ENCODE assay signal across 8 cellular contexts in genomic region chr1:37793773-37794371, GRCh38. TPM values are rescaled to one million over a fixed set of nuclear protein-coding genes. Genes with fewer than 3 reads are reported as not detected.
A peak's percentile ranks its signal among the peaks of the same experiment; 100 is the strongest.
DNase-seq lines count a peak whose midpoint lies in the region; ATAC-seq and TF ChIP-seq lines count a peak whose summit lies in the region.

Gene MANEAL, plus strand, starts transcription at chr1:37793847. Its CDS starts 336 bp downstream, at chr1:37794183.

- TF ChIP-seq CTCF in MM.1S (IDR thresholded peaks at IDR 0.05; ENCODE audit: low read length) = no peak

- H2AFZ ChIP-seq in MM.1S (ENCODE audit: low read length) = peak within 1 kb of the TSS; percentile 85

- no peaks in the 10 kb centered on the region for H4K20me1 ChIP-seq in MM.1S (ENCODE audit: insufficient read depth, low read length)

- peaks cover 17% of the 10 kb centered on the region for H3F3A ChIP-seq in MM.1S (ENCODE audit: insufficient read depth, low read length)

- H3K79me2 ChIP-seq in MM.1S (ENCODE audit: low read length) = peaks cover 27% of the 10 kb centered on the region

- no peaks in the 10 kb centered on the region for H3K27me3 ChIP-seq in MM.1S (replicated peaks; ENCODE audit: insufficient read depth, low read length)

- H3K9me2 ChIP-seq in MM.1S (replicated peaks; ENCODE audit: insufficient read depth, low read length) = no peaks in the 10 kb centered on the region

- peak within 1 kb of the TSS; percentile 75 for H3K9ac ChIP-seq in MM.1S (ENCODE audit: low read length)

- no peaks in the 10 kb centered on the region for H3K9me3 ChIP-seq in MM.1S (replicated peaks; ENCODE audit: insufficient read depth, low read length)

- peak; percentile 54 for ATAC-seq in GM21381 (IDR thresholded peaks at IDR 0.05; ENCODE audit: unreplicated experiment)
- no peak for ATAC-seq in HG03045 (IDR thresholded peaks at IDR 0.05; ENCODE audit: unreplicated experiment)

- H3K4me3 ChIP-seq in MM.1S (ENCODE audit: low read length) = peak within 1 kb of the TSS; percentile 82

- H3K27ac ChIP-seq in MM.1S (ENCODE audit: low read length) = peak within 1 kb of the TSS; percentile 65; the same call in 1 of the 2 replicates

- H3K4me2 ChIP-seq in MM.1S (ENCODE audit: low read depth, low read length) = peak within 1 kb of the TSS; percentile 81

- peaks cover 21% of the 10 kb centered on the region for H3K4me1 ChIP-seq in MM.1S (ENCODE audit: low read length)

- no peaks in the 10 kb centered on the region for H3K36me3 ChIP-seq in MM.1S (replicated peaks; ENCODE audit: insufficient read depth, low read length)

- DNase-seq in DMS53 treated with DMSO at 0.1 percent for 48 hours (lab: John Stamatoyannopoulos, UW; ENCODE audit: unreplicated experiment) = peak; percentile 43
- peak; percentile 68 for DNase-seq in MM.1S
- peak; percentile 54 for DNase-seq in T1000 (lab: John Stamatoyannopoulos, UW)
- DNase-seq in cerebellum (ENCODE audit: low spot score) = peak; percentile 76
- peak; percentile 15 for DNase-seq in kidney glomerular epithelial cell (lab: John Stamatoyannopoulos, UW)
- DNase-seq in stimulated activated CD4-positive, alpha-beta T cell treated with anti-CD3 and anti-CD28 coated beads, Interleukin-2, amount 100 ng/mL, for 24 hours = peak; percentile 30 to 52

RNA-seq across cellular contexts. Expression of gene MANEAL, which starts in this region (rescaled TPM):
- total RNA-seq in cerebellum = 23.2 TPM

Comparison
In these comparisons a context has a peak if more than half of its experiments do, and no peak if none do; other contexts are left out.
1. DNase-seq: peak in every context shown above with its lines; median percentile 76 in cerebellum; 68 in MM.1S; 54 in T1000; 43 in DMS53 treated with DMSO at 0.1 percent for 48 hours; 41 in stimulated activated CD4-positive, alpha-beta T cell treated with anti-CD3 and anti-CD28 coated beads, Interleukin-2, amount 100 ng/mL, for 24 hours; 15 in kidney glomerular epithelial cell.